In genomic region chr15:48974865-48975264, GRCh38 we compare ENCODE assay signal across 8 cellular contexts. TPM values are rescaled to one million over a fixed set of nuclear protein-coding genes. Genes with fewer than 3 reads are reported as not detected.
A peak's percentile ranks its signal among the peaks of the same experiment; 100 is the strongest.
DNase-seq lines count a peak whose midpoint lies in the region; ATAC-seq and TF ChIP-seq lines count a peak whose summit lies in the region.
"Had no signal": no experiment of that assay in that cellular context is flagged by ENCODE, and none has a peak within 500 bp of the region (broad histone marks: within the 10 kb centered on the region; RNA-seq: fewer than 3 reads in every experiment).

No MANE protein-coding gene starts in this region.

- H4K91ac ChIP-seq in H9 (ENCODE audit: insufficient read length, low read depth, low read length), result no peak overlapping the region

- H3K36me3 ChIP-seq in endocrine pancreas (ENCODE audit: control insufficient read depth, insufficient read depth, low read length), result no peaks in the 10 kb centered on the region
- no peaks in the 10 kb centered on the region for H3K36me3 ChIP-seq in osteoblast (ENCODE audit: insufficient read depth, low read length)

- no peak overlapping the region for H2BK20ac ChIP-seq in H9 (ENCODE audit: low read depth, low read length, poor library complexity, severe bottlenecking)

- H3K4me2 ChIP-seq in H9 (ENCODE audit: insufficient read depth, insufficient read length, low read length) (no peak overlapping the region), osteoblast (ENCODE audit: insufficient read depth, low read length) (peak overlapping the region; percentile 91)

- no peak overlapping the region for H2AK5ac ChIP-seq in H9 (ENCODE audit: insufficient read length, low read length)

- H2BK12ac ChIP-seq in H9 (ENCODE audit: insufficient read length, low read depth, low read length), result no peak overlapping the region

- no peaks in the 10 kb centered on the region for H3K4me1 ChIP-seq in H9 (ENCODE audit: insufficient read depth, low read length)
- H3K4me1 ChIP-seq in endocrine pancreas (ENCODE audit: control insufficient read depth, insufficient read depth, low read length), result peaks cover 5% of the 10 kb centered on the region
- H3K4me1 ChIP-seq in osteoblast (ENCODE audit: insufficient read depth, low read length), result peaks cover 5% of the 10 kb centered on the region

- H3K56ac ChIP-seq in H9 (ENCODE audit: insufficient read length, low read depth, low read length), result no peak overlapping the region

- no peak for ATAC-seq in activated CD4-positive, alpha-beta T cell treated with anti-CD3 and anti-CD28 coated beads for 36 hours

- whole genome bisulfite sequencing in H9 (ENCODE audit: extremely low coverage, insufficient read length, low lambda C conversion rate), result no CpG with 5 or more reads among the region's 2 CpGs

- no peak overlapping the region for H4K5ac ChIP-seq in H9 (ENCODE audit: insufficient read length, low read depth, low read length)

- H2AFZ ChIP-seq in H9 (ENCODE audit: low read length), result no peak overlapping the region
- H2AFZ ChIP-seq in osteoblast (ENCODE audit: low read length), result no peak overlapping the region

- H2BK120ac ChIP-seq in H9 (ENCODE audit: low read depth, low read length, poor library complexity, severe bottlenecking), result no peak overlapping the region

- H3K27me3 Mint-ChIP-seq in H9 (ENCODE audit: low read depth), result peaks cover 7% of the 10 kb centered on the region
- peaks cover 15% of the 10 kb centered on the region for H3K27me3 Mint-ChIP-seq in activated CD4-positive, alpha-beta T cell treated with anti-CD3 and anti-CD28 coated beads for 36 hours

- H3T11ph ChIP-seq in H9 (ENCODE audit: low read length), result no peak overlapping the region

- no peak overlapping the region for H2BK15ac ChIP-seq in H9 (ENCODE audit: low read depth, low read length)

- peak overlapping the region; percentile 47 to 50; a peak in 4 of 5 replicates for H3K4me3 Mint-ChIP-seq in H9
- no peak overlapping the region for H3K4me3 Mint-ChIP-seq in activated CD4-positive, alpha-beta T cell treated with anti-CD3 and anti-CD28 coated beads for 36 hours

- H3K9me3 ChIP-seq in H9 (ENCODE audit: control insufficient read depth, low read depth, low read length) (no peaks in the 10 kb centered on the region), endocrine pancreas (ENCODE audit: control insufficient read depth, low read length) (no peaks in the 10 kb centered on the region), osteoblast (ENCODE audit: low read depth, low read length) (no peaks in the 10 kb centered on the region)

- CTCF ChIA-PET in activated CD4-positive, alpha-beta T cell treated with anti-CD3 and anti-CD28 coated beads for 36 hours (lab: Charles Lee), result interaction anchor here (1.1 to 7.3 kb wide), 10 partner anchors 10 to 145 kb away, joined by 3 to 76 read pairs (median 12); partner anchors contain the start of gene SHC4
- CTCF ChIA-PET in GM10248 (lab: Yijun Ruan, JAX), result interaction anchor here (1.0 to 5.9 kb wide), 14 partner anchors 12 to 616 kb away, joined by 3 to 58 read pairs (median 10); no protein-coding TSS in a partner anchor

- H3K9ac ChIP-seq in H9 (ENCODE audit: extremely low read depth, insufficient read length, low read length) (no peak overlapping the region), endocrine pancreas (ENCODE audit: control insufficient read depth, insufficient read depth, low read length) (peak overlapping the region; percentile 69)

- no peaks in the 10 kb centered on the region for H3K9me3 Mint-ChIP-seq in H9
- no peaks in the 10 kb centered on the region for H3K9me3 Mint-ChIP-seq in activated CD4-positive, alpha-beta T cell treated with anti-CD3 and anti-CD28 coated beads for 36 hours (ENCODE audit: low read depth)
- H3K9me3 Mint-ChIP-seq: stimulated activated memory B cell treated with anti-CD40 and anti-IgM and Interleukin-4, amounts not matched to agents 10 μg/mL and 1 μg/mL and 100 μg/mL, for 72 hours had no signal

- POLR2A ChIA-PET in activated CD4-positive, alpha-beta T cell treated with anti-CD3 and anti-CD28 coated beads for 36 hours (lab: Charles Lee), result no interaction called here
- POLR2A ChIA-PET in GM10248 (lab: Yijun Ruan, JAX), result no interaction called here

- no peak; the same call in 2 of the 3 replicates for TF ChIP-seq CTCF in H9 (conservative IDR thresholded peaks at IDR 0.05)
- no peak for TF ChIP-seq CTCF in osteoblast (IDR thresholded peaks at IDR 0.05; ENCODE audit: extremely low read depth, low read depth, low read length)
- TF ChIP-seq CTCF in GM10248 (IDR thresholded peaks at IDR 0.05; ENCODE audit: control extremely low read depth, extremely low read depth, low read depth, missing control alignments), result no peak

- no peak overlapping the region for H4K8ac ChIP-seq in H9 (replicated peaks; ENCODE audit: insufficient read length, low read depth, low read length)

- DNase-seq in H9, result peak; percentile 53
- DNase-seq in SHP77 (lab: John Stamatoyannopoulos, UW), result peak; percentile 16 to 26
- DNase-seq in osteoblast (ENCODE audit: insufficient read length, low spot score, missing footprints), result peak; percentile 55
- DNase-seq in activated CD4-positive, alpha-beta T cell treated with anti-CD3 and anti-CD28 coated beads for 36 hours, result no peak
- DNase-seq in GM10248 (ENCODE audit: extremely low spot score), result no peak
- DNase-seq in SKM-1 (lab: John Stamatoyannopoulos, UW; ENCODE audit: unreplicated experiment), result no peak

- H3K4ac ChIP-seq in H9 (ENCODE audit: low read depth, low read length), result no peak overlapping the region

- H3K27ac ChIP-seq in H9 (ENCODE audit: insufficient read length, low read depth, low read length), result no peak overlapping the region
- no peak overlapping the region for H3K27ac ChIP-seq in osteoblast (ENCODE audit: low read depth, low read length)

- peaks cover 20 to 21% of the 10 kb centered on the region in 2 experiments for H3K4me1 Mint-ChIP-seq in H9
- peaks cover 2% of the 10 kb centered on the region for H3K4me1 Mint-ChIP-seq in activated CD4-positive, alpha-beta T cell treated with anti-CD3 and anti-CD28 coated beads for 36 hours
- H3K4me1 Mint-ChIP-seq: stimulated activated memory B cell treated with anti-CD40 and anti-IgM and Interleukin-4, amounts not matched to agents 10 μg/mL and 1 μg/mL and 100 μg/mL, for 72 hours had no signal

- H3K23ac ChIP-seq in H9 (ENCODE audit: insufficient read length, low read depth, low read length), result no peak overlapping the region

- peak overlapping the region; percentile 5 to 39 (median 7); a peak in 3 of 7 replicates for H3K27ac Mint-ChIP-seq in H9
- no peak overlapping the region for H3K27ac Mint-ChIP-seq in activated CD4-positive, alpha-beta T cell treated with anti-CD3 and anti-CD28 coated beads for 36 hours
- H3K27ac Mint-ChIP-seq: stimulated activated memory B cell treated with anti-CD40 and anti-IgM and Interleukin-4, amounts not matched to agents 10 μg/mL and 1 μg/mL and 100 μg/mL, for 72 hours had no signal

- no peaks in the 10 kb centered on the region for H3K36me3 Mint-ChIP-seq in H9 (ENCODE audit: insufficient read depth in 1 of 3, low read depth in 3 of 3)
- no peaks in the 10 kb centered on the region for H3K36me3 Mint-ChIP-seq in activated CD4-positive, alpha-beta T cell treated with anti-CD3 and anti-CD28 coated beads for 36 hours (ENCODE audit: low read depth)
- H3K36me3 Mint-ChIP-seq: stimulated activated memory B cell treated with anti-CD40 and anti-IgM and Interleukin-4, amounts not matched to agents 10 μg/mL and 1 μg/mL and 100 μg/mL, for 72 hours had no signal

- H3K79me2 ChIP-seq in H9 (ENCODE audit: insufficient read depth, low read length) (no peaks in the 10 kb centered on the region), osteoblast (ENCODE audit: insufficient read depth, low read length) (no peaks in the 10 kb centered on the region)

- H2BK5ac ChIP-seq in H9 (ENCODE audit: insufficient read length, low read length), result no peak overlapping the region

- no peaks in the 10 kb centered on the region for H3K23me2 ChIP-seq in H9 (ENCODE audit: insufficient read length, low read depth, low read length, poor library complexity, severe bottlenecking)

- no peaks in the 10 kb centered on the region for H3K79me1 ChIP-seq in H9 (ENCODE audit: insufficient read depth, low read depth, low read length, poor library complexity, severe bottlenecking)

- H3K4me3 ChIP-seq in endocrine pancreas (ENCODE audit: control insufficient read depth, insufficient read depth, low read length) (peak overlapping the region; percentile 85), osteoblast (ENCODE audit: insufficient read depth, low read length) (no peak overlapping the region)

- intact Hi-C loops in activated CD4-positive, alpha-beta T cell treated with anti-CD3 and anti-CD28 coated beads for 36 hours (cut with DNase I, micrococcal nuclease), result loop anchor here in 1 of 2 experiments (1.0 to 2.0 kb wide), 4 partner anchors 72 to 447 kb away; partner anchors contain the start of genes EID1 and SECISBP2L

- no peak overlapping the region for H3K14ac ChIP-seq in H9 (ENCODE audit: insufficient read depth, low read length)

- H3K27me3 ChIP-seq in H9 (ENCODE audit: insufficient read depth, low read length), result no peaks in the 10 kb centered on the region
- no peaks in the 10 kb centered on the region for H3K27me3 ChIP-seq in endocrine pancreas (ENCODE audit: control insufficient read depth, insufficient read depth, low read length)
- no peaks in the 10 kb centered on the region for H3K27me3 ChIP-seq in osteoblast (ENCODE audit: insufficient read depth, low read length)

- H4K20me1 ChIP-seq in H9 (ENCODE audit: control insufficient read depth, insufficient read depth, insufficient read length), result no peaks in the 10 kb centered on the region
- H4K20me1 ChIP-seq in osteoblast (ENCODE audit: insufficient read depth, low read length), result no peaks in the 10 kb centered on the region

- H3K18ac ChIP-seq in H9 (ENCODE audit: insufficient read length, low read depth, low read length), result no peak overlapping the region

RNA-seq across cellular contexts. Expression of gene SHC4, which starts 11.1 kb away (rescaled TPM):
- total RNA-seq in H9 (2021), result 0.26 and 0.55 TPM in 2 replicates
- total RNA-seq in osteoblast, result 0.72 and 1.5 TPM in 2 replicates
- 1 to 10 TPM; 1.4 TPM for total RNA-seq in activated CD4-positive, alpha-beta T cell treated with anti-CD3 and anti-CD28 coated beads for 36 hours

Comparison
In these comparisons a context has a peak if more than half of its experiments do, and no peak if none do; other contexts are left out.
1. DNase-seq: peak in H9 (single experiment), SHP77 (2 of 2) and osteoblast (single experiment); none in activated CD4-positive, alpha-beta T cell treated with anti-CD3 and anti-CD28 coated beads for 36 hours (single experiment), GM10248 (single experiment) and SKM-1 (single experiment).